ENCODE assay signal across 9 cellular contexts in genomic region chr14:23538785-23539184, GRCh38. TPM values are rescaled to one million over a fixed set of nuclear protein-coding genes. Genes with fewer than 3 reads are reported as not detected.
A peak's percentile ranks its signal among the peaks of the same experiment; 100 is the strongest.
DNase-seq lines count a peak whose midpoint lies in the region; ATAC-seq and TF ChIP-seq lines count a peak whose summit lies in the region.
"Had no signal": no experiment of that assay in that cellular context is flagged by ENCODE, and none has a peak within 500 bp of the region (broad histone marks: within the 10 kb centered on the region; RNA-seq: fewer than 3 reads in every experiment).

No MANE protein-coding gene starts in this region.

- no peak for TF ChIP-seq CTCF in heart right ventricle (IDR thresholded peaks at IDR 0.05)

- no peaks in the 10 kb centered on the region for H3K27me3 ChIP-seq in heart right ventricle

- no peak overlapping the region for H3K4me3 ChIP-seq in heart right ventricle

- peaks cover 0 to 9% (median 0%) of the 10 kb centered on the region in 9 donors for H3K4me1 ChIP-seq in heart right ventricle

- H3K27ac ChIP-seq in heart right ventricle, result no peak overlapping the region

- ATAC-seq in heart right ventricle (peak in 5 of 8 donors; percentile 25 to 79 (median 60)), GM18907 (IDR thresholded peaks at IDR 0.05; ENCODE audit: unreplicated experiment) (no peak)

- 38 to 47% methylated on average over 7 of the region's 7 CpGs for WGBS in heart right ventricle, 2 donors

- DNase-seq in NCI-H1092 treated with DMSO at 0.1 percent for 48 hours (lab: John Stamatoyannopoulos, UW), result peak; percentile 44
- peak; percentile 85 for DNase-seq in SK-N-DZ (ENCODE audit: low spot score)
- peak; percentile 36 to 54 for DNase-seq in heart right ventricle
- DNase-seq in retina, result peak; percentile 37
- no peak for DNase-seq in inferior parietal cortex (ENCODE audit: extremely low spot score)
- no peak for DNase-seq in Kasumi-1 (lab: John Stamatoyannopoulos, UW)
- DNase-seq in RPMI8226, result no peak

- intact Hi-C loops in heart right ventricle (cut with DNase I), result loop anchor here in 2 of 10 donors (10.0 kb wide), 1 partner anchor 54 kb away; no protein-coding TSS in a partner anchor

- no peaks in the 10 kb centered on the region for H3K9me3 ChIP-seq in heart right ventricle

- H3K36me3 ChIP-seq in heart right ventricle, result no peaks in the 10 kb centered on the region

RNA-seq across cellular contexts. Expression of gene ZFHX2, which starts 12.8 kb away (rescaled TPM):
- 0.60 and 0.78 TPM in 2 replicates for polyA plus RNA-seq in SK-N-DZ (2014; cell fraction: cytosol; rRNA removed)
- polyA plus RNA-seq in SK-N-DZ (2014; cell fraction: nucleus; rRNA removed), result 0.12 and 2.2 TPM in 2 replicates
- total RNA-seq in heart right ventricle, result 1 to 10 TPM in 5 of 10 donors, under 1 TPM in 5; 0.57 to 1.9 (median 1.1) TPM
- polyA plus RNA-seq in heart right ventricle, result 1 to 10 TPM in 1 of 2 donors, under 1 TPM in 1; 0.25 to 1.0 TPM

RNA-seq across cellular contexts. Expression of gene THTPA, which starts 17.3 kb away (rescaled TPM):
- polyA plus RNA-seq in SK-N-DZ (2014; cell fraction: cytosol; rRNA removed), result 28.8 and 33.0 TPM in 2 replicates
- 19.2 and 20.1 TPM in 2 replicates for polyA plus RNA-seq in SK-N-DZ (2014; cell fraction: nucleus; rRNA removed)
- total RNA-seq in heart right ventricle, result 10 to 100 TPM; 15.8 to 27.9 (median 18.0) TPM
- polyA plus RNA-seq in heart right ventricle, result 10 to 100 TPM in 1 of 2 donors, 1 to 10 TPM in 1; 8.7 to 20.8 TPM

RNA-seq across cellular contexts. Expression of gene AP1G2, which starts 28.8 kb away (rescaled TPM):
- polyA plus RNA-seq in SK-N-DZ (2014; cell fraction: cytosol; rRNA removed), result 16.5 and 29.8 TPM in 2 replicates
- polyA plus RNA-seq in SK-N-DZ (2014; cell fraction: nucleus; rRNA removed), result 352 and 499 TPM in 2 replicates
- 10 to 100 TPM in 5 of 10 donors, 1 to 10 TPM in 5; 6.6 to 19.9 (median 9.9) TPM for total RNA-seq in heart right ventricle
- polyA plus RNA-seq in heart right ventricle, result 10 to 100 TPM; 10.4 to 58.5 TPM

RNA-seq across cellular contexts. Expression of gene JPH4, which starts 39.8 kb away (rescaled TPM):
- 22.3 and 34.8 TPM in 2 replicates for polyA plus RNA-seq in SK-N-DZ (2014; cell fraction: cytosol; rRNA removed)
- polyA plus RNA-seq in SK-N-DZ (2014; cell fraction: nucleus; rRNA removed), result 32.7 and 37.2 TPM in 2 replicates
- under 1 TPM in 9 of 10 donors, not detected in 1; 0.06 to 0.38 (median 0.15) TPM for total RNA-seq in heart right ventricle
- polyA plus RNA-seq in heart right ventricle, result under 1 TPM; 0.07 to 0.22 TPM
- total RNA-seq: dermis blood vessel endothelial cell had no signal

Comparison
In these comparisons a context has a peak if more than half of its experiments do, and no peak if none do; other contexts are left out.
1. DNase-seq: peak in NCI-H1092 treated with DMSO at 0.1 percent for 48 hours (single experiment), SK-N-DZ (single experiment), heart right ventricle (2 of 2) and retina (single experiment); none in inferior parietal cortex (single experiment), Kasumi-1 (0 of 2) and RPMI8226 (single experiment).